In the genomic region with DNA sequence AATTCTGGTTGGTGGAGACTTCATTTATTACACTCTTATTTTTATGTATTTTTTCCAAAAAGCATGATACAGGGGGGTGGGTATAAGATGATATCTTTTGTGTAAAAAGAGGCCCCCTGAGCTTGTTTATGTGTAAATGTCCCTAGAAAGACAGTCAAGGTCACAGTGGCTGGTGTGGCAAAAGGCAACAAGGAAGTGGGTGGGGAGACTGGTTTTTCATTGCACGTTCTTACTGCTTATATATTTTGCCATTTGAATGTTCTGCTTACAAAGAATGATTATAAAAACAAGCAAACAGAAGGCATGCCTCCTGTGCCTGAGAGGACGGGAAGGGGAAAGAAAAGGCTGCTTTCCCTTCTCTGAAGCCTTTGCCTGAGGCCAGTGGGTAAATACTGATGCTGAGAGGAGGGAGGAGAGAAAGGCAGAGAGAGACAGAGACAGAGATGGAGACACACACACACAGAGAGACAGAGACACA, we compare ENCODE assay signal across 12 cellular contexts. TPM values are rescaled to one million over a fixed set of nuclear protein-coding genes. Genes with fewer than 3 reads are reported as not detected.
A peak's percentile ranks its signal among the peaks of the same experiment; 100 is the strongest.
DNase-seq lines count a peak whose midpoint lies in the region; ATAC-seq, FAIRE-seq and TF ChIP-seq lines count a peak whose summit lies in the region.
"Had no signal": no experiment of that assay in that cellular context is flagged by ENCODE, and none has a peak within 500 bp of the region (broad histone marks: within the 10 kb centered on the region; RNA-seq: fewer than 3 reads in every experiment).

No MANE protein-coding gene starts in this region.

- TF ChIP-seq CTCF in GM12865 (IDR thresholded peaks at IDR 0.05; ENCODE audit: insufficient read depth, low read depth, low read length, missing control alignments) (no peak), mammary epithelial cell (conservative IDR thresholded peaks at IDR 0.05 in 1 of 2, IDR thresholded peaks at IDR 0.05 in 1 of 2; ENCODE audit: extremely low read depth in 1 of 2, insufficient read depth in 1 of 2, low read depth in 1 of 2, low read length in 2 of 2) (no peak)

- H2AFZ ChIP-seq in mammary epithelial cell (ENCODE audit: low read depth, low read length) = no peak overlapping the region

- peaks cover 3 to 7% of the 10 kb centered on the region in 2 donors for H3K4me1 ChIP-seq in small intestine (ENCODE audit: control insufficient read depth in 2 of 2, insufficient read depth in 1 of 2, low read depth in 1 of 2, low read length in 1 of 2)
- H3K4me1 ChIP-seq in mammary epithelial cell (ENCODE audit: insufficient read depth, low read length) = peaks cover 8% of the 10 kb centered on the region

- H3K4me3 ChIP-seq in GM12865 (ENCODE audit: low read depth, low read length) (no peak overlapping the region), small intestine (ENCODE audit: low read depth in 1 of 2, low read length in 2 of 2) (no peak overlapping the region), mammary epithelial cell (replicated peaks in 1 of 3; ENCODE audit: insufficient read depth in 1 of 3, low read depth in 2 of 3, low read length in 3 of 3) (no peak overlapping the region)
- H3K4me3 ChIP-seq: SJSA1 had no signal

- H3K4me2 ChIP-seq in mammary epithelial cell (ENCODE audit: insufficient read depth, low read depth, low read length) = no peak overlapping the region

- H3K9ac ChIP-seq in mammary epithelial cell (ENCODE audit: insufficient read depth, low read length) = no peak overlapping the region

- H3K27me3 ChIP-seq in small intestine (ENCODE audit: control insufficient read depth in 2 of 2, insufficient read depth in 2 of 2, low read length in 2 of 2) (no peaks in the 10 kb centered on the region), mammary epithelial cell (ENCODE audit: insufficient read depth, low read length) (no peaks in the 10 kb centered on the region)
- H3K27me3 ChIP-seq: SJSA1 had no signal

- no peaks in the 10 kb centered on the region for H4K20me1 ChIP-seq in mammary epithelial cell (ENCODE audit: insufficient read depth, low read length)

- BruUV-seq in mammary epithelial cell (replicated peaks; lab: Mats Ljungman, UMichigan) = no TSS peak

- intact Hi-C loops in mammary epithelial cell (cut with micrococcal nuclease) = no loop called here

- ATAC-seq in GM18517 (IDR thresholded peaks at IDR 0.05; ENCODE audit: unreplicated experiment) (no peak), GM18520 (IDR thresholded peaks at IDR 0.05; ENCODE audit: unreplicated experiment) (no peak)

- no peaks in the 10 kb centered on the region for H3K9me3 ChIP-seq in small intestine (ENCODE audit: control insufficient read depth, low read depth)
- no peaks in the 10 kb centered on the region for H3K9me3 ChIP-seq in mammary epithelial cell (replicated peaks; ENCODE audit: insufficient read depth, low read length)
- H3K9me3 ChIP-seq: SJSA1 had no signal

- dilution Hi-C loops in mammary epithelial cell (cut with HindIII; ENCODE audit: low sequenced_read_pairs) = loop anchor here (25.0 kb wide), 1 partner anchor 121 kb away; no protein-coding TSS in a partner anchor

- in situ Hi-C loops in mammary epithelial cell (cut with MboI; ENCODE audit: low sequenced_read_pairs in 2 of 2) = no loop called here

- CTCF ChIA-PET in mammary epithelial cell (lab: Charles Lee; ENCODE audit: low non-redundant PET) = no interaction called here

- 0 to 12% (median 5%) methylated on average over 2 of the region's 2 CpGs for WGBS in small intestine, 3 donors
- 38% methylated on average over 2 of the region's 2 CpGs for WGBS in mammary epithelial cell (ENCODE audit: low coverage, missing lambda C conversion rate)

- no peaks in the 10 kb centered on the region for H3K36me3 ChIP-seq in small intestine (ENCODE audit: control insufficient read depth in 2 of 2, insufficient read depth in 2 of 2, low read length in 2 of 2)
- H3K36me3 ChIP-seq in mammary epithelial cell (ENCODE audit: insufficient read depth, low read length) = no peaks in the 10 kb centered on the region
- H3K36me3 ChIP-seq: SJSA1 had no signal

- DNase-seq in GM12865 (ENCODE audit: low read depth) (peak; percentile 16), OCI-M1 (lab: John Stamatoyannopoulos, UW) (peak; percentile 51), erythroblast (lab: John Stamatoyannopoulos, UW) (peak; percentile 70 to 79), small intestine (peak; percentile 57), mammary epithelial cell (no peak), GM19238 (ENCODE audit: insufficient read length, low spot score) (no peak)
- DNase-seq: NCI-H1105; stimulated activated CD4-positive, alpha-beta T cell treated with anti-CD3 and anti-CD28 coated beads, Interleukin-2, amount 100 ng/mL, for 48 hours had no signal

- H3K27ac ChIP-seq in small intestine (ENCODE audit: low read depth in 1 of 2, low read length in 1 of 2) = peak overlapping the region; percentile 31 to 95
- H3K27ac ChIP-seq in mammary epithelial cell (ENCODE audit: insufficient read depth, low read depth, low read length) = no peak overlapping the region
- H3K27ac ChIP-seq: epithelial cell of prostate, SJSA1 had no signal

- no peaks in the 10 kb centered on the region for H3K79me2 ChIP-seq in mammary epithelial cell (ENCODE audit: insufficient read depth, low read length)

- no peak for TF ChIP-seq POLR2A in erythroblast (IDR thresholded peaks at IDR 0.05; ENCODE audit: low read length)

- no peak for FAIRE-seq in small intestine (lab: Jason Lieb, UNC)

RNA-seq across cellular contexts. Expression of gene ADIPOR2, which starts 24.1 kb away (rescaled TPM):
- polyA plus RNA-seq in small intestine (10 to 100 TPM; 35.6 to 55.9 (median 41.9) TPM), mammary epithelial cell (35.8 TPM)
- 10 to 100 TPM; 46.7 to 73.0 TPM for total RNA-seq in mammary epithelial cell
- polyA minus RNA-seq in mammary epithelial cell = 48.8 TPM

RNA-seq across cellular contexts. Expression of gene WNT5B, which starts 37.7 kb away (rescaled TPM):
- 1 to 10 TPM in 2 of 3 donors, under 1 TPM in 1; 0.67 to 3.6 (median 1.1) TPM for polyA plus RNA-seq in small intestine
- 10 to 100 TPM in 1 of 2 donors, 1 to 10 TPM in 1; 4.3 to 51.0 TPM for total RNA-seq in mammary epithelial cell
- polyA plus RNA-seq in mammary epithelial cell = 10.4 TPM
- 1.0 TPM for polyA minus RNA-seq in mammary epithelial cell

Comparison
In these comparisons a context has a peak if more than half of its experiments do, and no peak if none do; other contexts are left out.
1. DNase-seq: peak in GM12865 (single experiment), OCI-M1 (single experiment), erythroblast (2 of 2) and small intestine (single experiment); none in mammary epithelial cell (single experiment) and GM19238 (single experiment).